In the genomic region with DNA sequence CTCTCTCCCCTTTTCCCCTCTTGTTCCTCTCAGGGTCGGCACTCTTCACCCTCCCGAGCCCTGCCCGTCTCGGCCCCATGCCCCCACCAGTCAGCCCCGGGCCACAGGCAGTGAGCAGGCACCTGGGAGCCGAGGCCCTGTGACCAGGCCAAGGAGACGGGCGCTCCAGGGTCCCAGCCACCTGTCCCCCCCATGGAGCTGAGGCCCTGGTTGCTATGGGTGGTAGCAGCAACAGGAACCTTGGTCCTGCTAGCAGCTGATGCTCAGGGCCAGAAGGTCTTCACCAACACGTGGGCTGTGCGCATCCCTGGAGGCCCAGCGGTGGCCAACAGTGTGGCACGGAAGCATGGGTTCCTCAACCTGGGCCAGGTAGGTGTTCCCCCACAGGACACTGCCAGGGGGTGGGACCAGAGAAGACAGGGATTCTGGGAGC, we compare ENCODE assay signal across 12 cellular contexts.
"Had no signal": no experiment of that assay in that cellular context is flagged by ENCODE, and none has a peak within 500 bp of the region (broad histone marks: within the 10 kb centered on the region; RNA-seq: fewer than 3 reads in every experiment).

No MANE protein-coding gene starts in this region.

- H3K27me3 ChIP-seq: adrenal gland had no signal

- H3K4me3 ChIP-seq: adrenal gland, coronary artery, lung, skin epidermis had no signal

- H3K9me3 Mint-ChIP-seq: naive B cell, type B pancreatic cell had no signal

- H3K27ac ChIP-seq: adrenal gland, epithelial cell of prostate had no signal

- H3K27me3 Mint-ChIP-seq: naive B cell, type B pancreatic cell had no signal

- H3K27ac Mint-ChIP-seq: type B pancreatic cell had no signal

- H3K9me3 ChIP-seq: adrenal gland had no signal

- DNase-seq: activated CD4-positive, CD25-positive, alpha-beta regulatory T cell treated with anti-CD3 and anti-CD28 coated beads, Interleukin-2, amount 50 U/mL, for 72 hours; activated naive CD4-positive, alpha-beta T cell treated with Interleukin-2 at 50 U/mL for 16 hours; adrenal gland; effector memory CD4-positive, alpha-beta T cell; naive B cell; substantia nigra; T-helper 9 cell had no signal
